8 cellular contexts compared by ENCODE assay signal in the genomic region with DNA sequence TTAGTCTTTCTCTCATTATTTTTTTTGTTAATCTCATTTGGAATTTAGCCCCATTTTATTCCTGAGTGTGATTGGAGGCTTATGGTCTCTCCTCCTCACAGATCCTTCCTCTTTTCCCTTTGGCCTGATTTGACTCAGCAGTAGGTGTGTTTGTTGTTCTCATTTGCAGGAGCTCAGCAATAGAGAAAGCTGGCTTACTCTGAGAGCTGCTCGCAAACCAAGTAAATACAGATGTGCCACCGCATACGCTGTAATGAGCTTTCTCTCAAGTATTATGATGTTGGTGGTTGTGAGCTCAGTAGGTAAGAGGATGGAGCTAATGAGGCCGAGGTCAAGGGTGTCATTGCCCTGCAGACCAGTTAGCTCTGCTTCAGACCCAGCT.
DNase-seq lines count a peak whose midpoint lies in the region; ATAC-seq and FAIRE-seq lines count a peak whose summit lies in the region.

No MANE protein-coding gene starts in this region.

- H3K9ac ChIP-seq in SK-N-MC (ENCODE audit: insufficient read length), result no peak overlapping the region

- peak overlapping the region; percentile 92 for H3K27ac ChIP-seq in SK-N-MC
- H3K27ac ChIP-seq in skin epidermis, result peak overlapping the region in 11 of 21 experiments; percentile 2 to 42 (median 19)

- no peak for FAIRE-seq in HTR-8/SVneo (lab: Jason Lieb, UNC)

- ATAC-seq in GM19328 (IDR thresholded peaks at IDR 0.05; ENCODE audit: unreplicated experiment), result peak; percentile 79
- peak; percentile 59 for ATAC-seq in HG03442 (IDR thresholded peaks at IDR 0.05; ENCODE audit: unreplicated experiment)
- ATAC-seq in GM21717 (IDR thresholded peaks at IDR 0.05; ENCODE audit: unreplicated experiment), result no peak

- no peaks in the 10 kb centered on the region for H3K36me3 ChIP-seq in SK-N-MC (ENCODE audit: insufficient read depth, low read length)

- no peak for DNase-seq in SK-N-MC (ENCODE audit: low read depth, low spot score)
- no peak for DNase-seq in HTR-8/SVneo (ENCODE audit: insufficient read length, low spot score)
- DNase-seq in activated naive CD4-positive, alpha-beta T cell treated with Interleukin-2 at 50 U/mL for 16 hours, result no peak
- DNase-seq in hypothalamus (lab: John Stamatoyannopoulos, UW), result no peak

- H3K9me3 ChIP-seq in SK-N-MC (ENCODE audit: low read depth, low read length), result no peaks in the 10 kb centered on the region

- H3K4me3 ChIP-seq in SK-N-MC (peak overlapping the region; percentile 73), skin epidermis (no peak overlapping the region)
